In the genomic region with DNA sequence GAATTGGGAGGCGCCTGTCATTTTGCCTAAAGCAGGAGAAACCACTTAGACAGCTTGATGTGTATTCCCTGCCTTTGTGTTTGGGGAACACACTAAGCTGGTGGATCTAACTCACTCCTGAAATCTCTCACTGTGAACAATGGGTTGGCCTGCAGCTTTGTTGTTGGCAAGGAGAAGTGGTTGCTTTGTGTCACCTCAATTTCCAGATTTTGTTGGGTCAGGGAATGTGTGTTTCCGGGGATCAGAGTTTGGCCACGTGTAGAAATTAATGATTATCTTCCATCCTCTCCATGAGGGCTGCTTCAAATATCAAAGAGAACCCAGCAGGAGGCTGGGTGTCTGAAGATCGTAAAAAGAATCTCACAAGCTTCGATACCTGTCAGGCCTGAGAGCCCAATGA, we compare ENCODE assay signal across 2 cellular contexts.
TF ChIP-seq lines count a peak whose summit lies in the region.

No MANE protein-coding gene starts in this region.

TF ChIP-seq in liver, 16 proteins besides CTCF, POLR2A, EP300 and RAD21:
- TF ChIP-seq, protein P1, sequence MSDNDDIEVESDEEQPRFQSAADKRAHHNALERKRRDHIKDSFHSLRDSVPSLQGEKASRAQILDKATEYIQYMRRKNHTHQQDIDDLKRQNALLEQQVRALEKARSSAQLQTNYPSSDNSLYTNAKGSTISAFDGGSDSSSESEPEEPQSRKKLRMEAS (IDR thresholded peaks at IDR 0.05) = peak; percentile 39
- TF ChIP-seq YY1 (IDR thresholded peaks at IDR 0.05) (peak; percentile 40), HNF4G (IDR thresholded peaks at IDR 0.05) (no peak), SP1 (IDR thresholded peaks at IDR 0.05) (peak; percentile 51), HNF4A (conservative IDR thresholded peaks at IDR 0.05) (peak; percentile 46 to 47), NR2F2 (IDR thresholded peaks at IDR 0.05) (no peak), TAF1 (conservative IDR thresholded peaks at IDR 0.05) (no peak), EGR1 (IDR thresholded peaks at IDR 0.05; ENCODE audit: low read depth in 2 of 2) (peak in 1 of 2 donors; percentile 43), FOXA2 (IDR thresholded peaks at IDR 0.05) (no peak), RXRA (IDR thresholded peaks at IDR 0.05) (peak; percentile 18 to 52), JUND (IDR thresholded peaks at IDR 0.05) (peak in 1 of 2 donors; percentile 16), GABPA (IDR thresholded peaks at IDR 0.05 in 1 of 2, conservative IDR thresholded peaks at IDR 0.05 in 1 of 2) (no peak), FOXA1 (IDR thresholded peaks at IDR 0.05) (no peak)
- TF ChIP-seq, protein P2, sequence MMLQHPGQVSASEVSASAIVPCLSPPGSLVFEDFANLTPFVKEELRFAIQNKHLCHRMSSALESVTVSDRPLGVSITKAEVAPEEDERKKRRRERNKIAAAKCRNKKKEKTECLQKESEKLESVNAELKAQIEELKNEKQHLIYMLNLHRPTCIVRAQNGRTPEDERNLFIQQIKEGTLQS (IDR thresholded peaks at IDR 0.05) = no peak
- TF ChIP-seq, protein P3, sequence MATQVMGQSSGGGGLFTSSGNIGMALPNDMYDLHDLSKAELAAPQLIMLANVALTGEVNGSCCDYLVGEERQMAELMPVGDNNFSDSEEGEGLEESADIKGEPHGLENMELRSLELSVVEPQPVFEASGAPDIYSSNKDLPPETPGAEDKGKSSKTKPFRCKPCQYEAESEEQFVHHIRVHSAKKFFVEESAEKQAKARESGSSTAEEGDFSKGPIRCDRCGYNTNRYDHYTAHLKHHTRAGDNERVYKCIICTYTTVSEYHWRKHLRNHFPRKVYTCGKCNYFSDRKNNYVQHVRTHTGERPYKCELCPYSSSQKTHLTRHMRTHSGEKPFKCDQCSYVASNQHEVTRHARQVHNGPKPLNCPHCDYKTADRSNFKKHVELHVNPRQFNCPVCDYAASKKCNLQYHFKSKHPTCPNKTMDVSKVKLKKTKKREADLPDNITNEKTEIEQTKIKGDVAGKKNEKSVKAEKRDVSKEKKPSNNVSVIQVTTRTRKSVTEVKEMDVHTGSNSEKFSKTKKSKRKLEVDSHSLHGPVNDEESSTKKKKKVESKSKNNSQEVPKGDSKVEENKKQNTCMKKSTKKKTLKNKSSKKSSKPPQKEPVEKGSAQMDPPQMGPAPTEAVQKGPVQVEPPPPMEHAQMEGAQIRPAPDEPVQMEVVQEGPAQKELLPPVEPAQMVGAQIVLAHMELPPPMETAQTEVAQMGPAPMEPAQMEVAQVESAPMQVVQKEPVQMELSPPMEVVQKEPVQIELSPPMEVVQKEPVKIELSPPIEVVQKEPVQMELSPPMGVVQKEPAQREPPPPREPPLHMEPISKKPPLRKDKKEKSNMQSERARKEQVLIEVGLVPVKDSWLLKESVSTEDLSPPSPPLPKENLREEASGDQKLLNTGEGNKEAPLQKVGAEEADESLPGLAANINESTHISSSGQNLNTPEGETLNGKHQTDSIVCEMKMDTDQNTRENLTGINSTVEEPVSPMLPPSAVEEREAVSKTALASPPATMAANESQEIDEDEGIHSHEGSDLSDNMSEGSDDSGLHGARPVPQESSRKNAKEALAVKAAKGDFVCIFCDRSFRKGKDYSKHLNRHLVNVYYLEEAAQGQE (IDR thresholded peaks at IDR 0.05) = peak; percentile 13
- TF ChIP-seq, protein P4, sequence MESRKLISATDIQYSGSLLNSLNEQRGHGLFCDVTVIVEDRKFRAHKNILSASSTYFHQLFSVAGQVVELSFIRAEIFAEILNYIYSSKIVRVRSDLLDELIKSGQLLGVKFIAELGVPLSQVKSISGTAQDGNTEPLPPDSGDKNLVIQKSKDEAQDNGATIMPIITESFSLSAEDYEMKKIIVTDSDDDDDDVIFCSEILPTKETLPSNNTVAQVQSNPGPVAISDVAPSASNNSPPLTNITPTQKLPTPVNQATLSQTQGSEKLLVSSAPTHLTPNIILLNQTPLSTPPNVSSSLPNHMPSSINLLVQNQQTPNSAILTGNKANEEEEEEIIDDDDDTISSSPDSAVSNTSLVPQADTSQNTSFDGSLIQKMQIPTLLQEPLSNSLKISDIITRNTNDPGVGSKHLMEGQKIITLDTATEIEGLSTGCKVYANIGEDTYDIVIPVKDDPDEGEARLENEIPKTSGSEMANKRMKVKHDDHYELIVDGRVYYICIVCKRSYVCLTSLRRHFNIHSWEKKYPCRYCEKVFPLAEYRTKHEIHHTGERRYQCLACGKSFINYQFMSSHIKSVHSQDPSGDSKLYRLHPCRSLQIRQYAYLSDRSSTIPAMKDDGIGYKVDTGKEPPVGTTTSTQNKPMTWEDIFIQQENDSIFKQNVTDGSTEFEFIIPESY (IDR thresholded peaks at IDR 0.05) = no peak

TF ChIP-seq in HepG2, 621 proteins besides CTCF, POLR2A, EP300 and RAD21 (continued from another document):
- TF ChIP-seq ZSCAN12 (CRISPR knock-in tag; IDR thresholded peaks at IDR 0.05) (no peak), KDM6A (CRISPR knock-in tag; IDR thresholded peaks at IDR 0.05; ENCODE audit: low read depth) (no peak), ZNF550 (CRISPR knock-in tag; IDR thresholded peaks at IDR 0.05; ENCODE audit: borderline replicate concordance) (no peak), RFXAP (CRISPR knock-in tag; IDR thresholded peaks at IDR 0.05; ENCODE audit: borderline replicate concordance) (no peak)
- TF ChIP-seq, protein P5, sequence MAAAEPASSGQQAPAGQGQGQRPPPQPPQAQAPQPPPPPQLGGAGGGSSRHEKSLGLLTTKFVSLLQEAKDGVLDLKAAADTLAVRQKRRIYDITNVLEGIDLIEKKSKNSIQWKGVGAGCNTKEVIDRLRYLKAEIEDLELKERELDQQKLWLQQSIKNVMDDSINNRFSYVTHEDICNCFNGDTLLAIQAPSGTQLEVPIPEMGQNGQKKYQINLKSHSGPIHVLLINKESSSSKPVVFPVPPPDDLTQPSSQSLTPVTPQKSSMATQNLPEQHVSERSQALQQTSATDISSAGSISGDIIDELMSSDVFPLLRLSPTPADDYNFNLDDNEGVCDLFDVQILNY (CRISPR knock-in tag; conservative IDR thresholded peaks at IDR 0.05) = no peak
- TF ChIP-seq, protein P6, sequence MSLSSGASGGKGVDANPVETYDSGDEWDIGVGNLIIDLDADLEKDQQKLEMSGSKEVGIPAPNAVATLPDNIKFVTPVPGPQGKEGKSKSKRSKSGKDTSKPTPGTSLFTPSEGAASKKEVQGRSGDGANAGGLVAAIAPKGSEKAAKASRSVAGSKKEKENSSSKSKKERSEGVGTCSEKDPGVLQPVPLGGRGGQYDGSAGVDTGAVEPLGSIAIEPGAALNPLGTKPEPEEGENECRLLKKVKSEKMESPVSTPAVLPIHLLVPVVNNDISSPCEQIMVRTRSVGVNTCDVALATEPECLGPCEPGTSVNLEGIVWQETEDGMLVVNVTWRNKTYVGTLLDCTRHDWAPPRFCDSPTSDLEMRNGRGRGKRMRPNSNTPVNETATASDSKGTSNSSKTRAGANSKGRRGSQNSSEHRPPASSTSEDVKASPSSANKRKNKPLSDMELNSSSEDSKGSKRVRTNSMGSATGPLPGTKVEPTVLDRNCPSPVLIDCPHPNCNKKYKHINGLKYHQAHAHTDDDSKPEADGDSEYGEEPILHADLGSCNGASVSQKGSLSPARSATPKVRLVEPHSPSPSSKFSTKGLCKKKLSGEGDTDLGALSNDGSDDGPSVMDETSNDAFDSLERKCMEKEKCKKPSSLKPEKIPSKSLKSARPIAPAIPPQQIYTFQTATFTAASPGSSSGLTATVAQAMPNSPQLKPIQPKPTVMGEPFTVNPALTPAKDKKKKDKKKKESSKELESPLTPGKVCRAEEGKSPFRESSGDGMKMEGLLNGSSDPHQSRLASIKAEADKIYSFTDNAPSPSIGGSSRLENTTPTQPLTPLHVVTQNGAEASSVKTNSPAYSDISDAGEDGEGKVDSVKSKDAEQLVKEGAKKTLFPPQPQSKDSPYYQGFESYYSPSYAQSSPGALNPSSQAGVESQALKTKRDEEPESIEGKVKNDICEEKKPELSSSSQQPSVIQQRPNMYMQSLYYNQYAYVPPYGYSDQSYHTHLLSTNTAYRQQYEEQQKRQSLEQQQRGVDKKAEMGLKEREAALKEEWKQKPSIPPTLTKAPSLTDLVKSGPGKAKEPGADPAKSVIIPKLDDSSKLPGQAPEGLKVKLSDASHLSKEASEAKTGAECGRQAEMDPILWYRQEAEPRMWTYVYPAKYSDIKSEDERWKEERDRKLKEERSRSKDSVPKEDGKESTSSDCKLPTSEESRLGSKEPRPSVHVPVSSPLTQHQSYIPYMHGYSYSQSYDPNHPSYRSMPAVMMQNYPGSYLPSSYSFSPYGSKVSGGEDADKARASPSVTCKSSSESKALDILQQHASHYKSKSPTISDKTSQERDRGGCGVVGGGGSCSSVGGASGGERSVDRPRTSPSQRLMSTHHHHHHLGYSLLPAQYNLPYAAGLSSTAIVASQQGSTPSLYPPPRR (CRISPR knock-in tag; IDR thresholded peaks at IDR 0.05; ENCODE audit: borderline replicate concordance) = no peak
